ENCODE assay signal across 1 cellular context in genomic region chr14:77616454-77617229, GRCh38.
TF ChIP-seq lines count a peak whose summit lies in the region.

TSS of gene SPTLC2 (minus strand) at chr14:77616637. CDS start at chr14:77616579, 58 bp downstream.

TF ChIP-seq in HepG2, 621 proteins besides CTCF, POLR2A, EP300 and RAD21 (continued from another document and continues in another):
- TF ChIP-seq ZBTB39 (CRISPR knock-in tag; IDR thresholded peaks at IDR 0.05) (0 out of 2 replicates have a peak, but pooled peaks have one; percentile 51), ZNF530 (CRISPR knock-in tag; IDR thresholded peaks at IDR 0.05; ENCODE audit: low read depth) (no peak), RBM22 (optimal IDR thresholded peaks at IDR 0.05; ENCODE audit: low read length) (no peak), LCORL (IDR thresholded peaks at IDR 0.05) (no peak), LCORL (CRISPR knock-in tag; IDR thresholded peaks at IDR 0.05) (peak; percentile 85), HHEX (CRISPR knock-in tag; IDR thresholded peaks at IDR 0.05) (no peak), ZFP36L1 (CRISPR knock-in tag; IDR thresholded peaks at IDR 0.05) (0 out of 2 replicates have a peak, but pooled peaks have one; percentile 66), ZBTB8A (CRISPR knock-in tag; IDR thresholded peaks at IDR 0.05; ENCODE audit: borderline replicate concordance, low read depth) (no peak), E2F1 (CRISPR knock-in tag; IDR thresholded peaks at IDR 0.05) (peak; percentile 80; the same call in 1 of the 2 replicates), ELF4 (CRISPR knock-in tag; IDR thresholded peaks at IDR 0.05; ENCODE audit: borderline replicate concordance) (peak; percentile 74; the same call in 1 of the 2 replicates), TEAD3 (CRISPR knock-in tag; optimal IDR thresholded peaks at IDR 0.05; ENCODE audit: borderline replicate concordance) (no peak), REPIN1 (CRISPR knock-in tag; IDR thresholded peaks at IDR 0.05; ENCODE audit: borderline replicate concordance, low read depth) (no peak), ZNF607 (CRISPR knock-in tag; IDR thresholded peaks at IDR 0.05; ENCODE audit: borderline replicate concordance) (peak; percentile 75; the same call in 1 of the 2 replicates), ZUFSP (CRISPR knock-in tag; IDR thresholded peaks at IDR 0.05; ENCODE audit: borderline replicate concordance) (no peak), PHF20 (CRISPR knock-in tag; IDR thresholded peaks at IDR 0.05) (peak; percentile 65), ZNF883 (CRISPR knock-in tag; IDR thresholded peaks at IDR 0.05; ENCODE audit: not compliant biosample characterization) (peak; percentile 51), ZNF841 (CRISPR knock-in tag; IDR thresholded peaks at IDR 0.05; ENCODE audit: borderline replicate concordance) (no peak), ZBTB33 (CRISPR knock-in tag; IDR thresholded peaks at IDR 0.05) (no peak), SRSF1 (optimal IDR thresholded peaks at IDR 0.05; ENCODE audit: low read depth, low read length) (peak; percentile 57), ZNF343 (CRISPR knock-in tag; IDR thresholded peaks at IDR 0.05) (0 out of 2 replicates have a peak, but pooled peaks have one; percentile 51), ARNT2 (CRISPR knock-in tag; IDR thresholded peaks at IDR 0.05; ENCODE audit: low read depth) (peak; percentile 80), ATF3 (CRISPR knock-in tag; IDR thresholded peaks at IDR 0.05) (peak; percentile 34; the same call in 1 of the 2 replicates), KDM3A (CRISPR knock-in tag; IDR thresholded peaks at IDR 0.05; ENCODE audit: low read depth) (peak; percentile 33; the same call in 1 of the 2 replicates), KDM5B (CRISPR knock-in tag; IDR thresholded peaks at IDR 0.05; ENCODE audit: borderline replicate concordance) (peak; percentile 68; the same call in 1 of the 2 replicates), AGO1 (IDR thresholded peaks at IDR 0.05; ENCODE audit: low read depth, low read length, poor library complexity, severe bottlenecking) (no peak), MAFK (conservative IDR thresholded peaks at IDR 0.05 in 1 of 2, IDR thresholded peaks at IDR 0.05 in 1 of 2; ENCODE audit: low read length in 2 of 2) (no peak), ZNF761 (CRISPR knock-in tag; conservative IDR thresholded peaks at IDR 0.05) (peak; percentile 45; the same call in 1 of the 2 replicates), RFXANK (CRISPR knock-in tag; IDR thresholded peaks at IDR 0.05) (0 out of 2 replicates have a peak, but pooled peaks have one; percentile 16), MXD4 (CRISPR knock-in tag; IDR thresholded peaks at IDR 0.05) (peak; percentile 31; the same call in 1 of the 2 replicates), ZGPAT (CRISPR knock-in tag; IDR thresholded peaks at IDR 0.05) (peak; percentile 71), ZMYM4 (CRISPR knock-in tag; IDR thresholded peaks at IDR 0.05) (peak; percentile 98), ZNF264 (CRISPR knock-in tag; IDR thresholded peaks at IDR 0.05) (0 out of 2 replicates have a peak, but pooled peaks have one; percentile 36), KLF15 (CRISPR knock-in tag; IDR thresholded peaks at IDR 0.05; ENCODE audit: borderline replicate concordance) (0 out of 2 replicates have a peak, but pooled peaks have one; percentile 35), REST (IDR thresholded peaks at IDR 0.05; ENCODE audit: borderline replicate concordance in 1 of 2, low read depth in 1 of 2, low read length in 2 of 2) (peak in 1 of 2 experiments; percentile 52; a peak in 2 of 4 replicates), ZNF350 (CRISPR knock-in tag; IDR thresholded peaks at IDR 0.05; ENCODE audit: borderline replicate concordance, low read depth) (peak; percentile 78; the same call in 1 of the 2 replicates), KLF16 (CRISPR knock-in tag; IDR thresholded peaks at IDR 0.05) (peak in 1 of 2 experiments; percentile 63; a peak in 1 of 4 replicates), ZNF615 (CRISPR knock-in tag; IDR thresholded peaks at IDR 0.05; ENCODE audit: borderline replicate concordance) (no peak), CREB1 (IDR thresholded peaks at IDR 0.05) (peak; percentile 66), CREB1 (CRISPR knock-in tag; IDR thresholded peaks at IDR 0.05) (peak; percentile 64), NCOA5 (CRISPR knock-in tag; IDR thresholded peaks at IDR 0.05) (no peak), ZNF709 (CRISPR knock-in tag; IDR thresholded peaks at IDR 0.05) (no peak), NCOA2 (CRISPR knock-in tag; IDR thresholded peaks at IDR 0.05) (peak; percentile 21; the same call in 1 of the 2 replicates), EHMT2 (IDR thresholded peaks at IDR 0.05; ENCODE audit: borderline replicate concordance, low read depth, low read length) (no peak), KDM5A (IDR thresholded peaks at IDR 0.05; ENCODE audit: borderline replicate concordance, low read length) (peak; percentile 66; the same call in 1 of the 2 replicates), MAF1 (CRISPR knock-in tag; IDR thresholded peaks at IDR 0.05; ENCODE audit: borderline replicate concordance) (no peak), TOPORS (CRISPR knock-in tag; IDR thresholded peaks at IDR 0.05) (peak; percentile 56; the same call in 1 of the 2 replicates), DBP (CRISPR knock-in tag; IDR thresholded peaks at IDR 0.05; ENCODE audit: not compliant biosample characterization) (no peak), RBFOX2 (IDR thresholded peaks at IDR 0.05; ENCODE audit: low read depth, low read length) (peak; percentile 89), KLF12 (CRISPR knock-in tag; IDR thresholded peaks at IDR 0.05; ENCODE audit: borderline replicate concordance) (peak; percentile 86; the same call in 1 of the 2 replicates), ZNF724P (CRISPR knock-in tag; IDR thresholded peaks at IDR 0.05; ENCODE audit: borderline replicate concordance) (no peak), BRD4 (CRISPR knock-in tag; IDR thresholded peaks at IDR 0.05) (peak; percentile 45; the same call in 1 of the 2 replicates), ZNF12 (CRISPR knock-in tag; IDR thresholded peaks at IDR 0.05) (peak; percentile 46; the same call in 1 of the 2 replicates), FOXJ3 (CRISPR knock-in tag; IDR thresholded peaks at IDR 0.05; ENCODE audit: borderline replicate concordance) (no peak; the same call in 1 of the 2 replicates), DNMT1 (CRISPR knock-in tag; IDR thresholded peaks at IDR 0.05) (0 out of 2 replicates have a peak, but pooled peaks have one; percentile 75), SP1 (IDR thresholded peaks at IDR 0.05) (no peak), SP1 (CRISPR knock-in tag; IDR thresholded peaks at IDR 0.05) (peak; percentile 74), ZNF577 (CRISPR knock-in tag; IDR thresholded peaks at IDR 0.05; ENCODE audit: borderline replicate concordance, low read depth) (no peak), NCOR1 (IDR thresholded peaks at IDR 0.05; ENCODE audit: borderline replicate concordance, low read length) (no peak), MAZ (IDR thresholded peaks at IDR 0.05; ENCODE audit: borderline replicate concordance, low read depth, low read length) (peak; percentile 90), MAZ (CRISPR knock-in tag; IDR thresholded peaks at IDR 0.05; ENCODE audit: low read depth) (peak; percentile 93)
